1 cellular context compared by ENCODE assay signal in genomic region chr2:217512728-217513127, GRCh38.
TF ChIP-seq lines count a peak whose summit lies in the region.

No MANE protein-coding gene starts in this region.

TF ChIP-seq in HepG2, 621 proteins besides CTCF, POLR2A, EP300 and RAD21 (continued from another document):
- TF ChIP-seq ZBTB40 (IDR thresholded peaks at IDR 0.05) (peak; percentile 14; the same call in 1 of the 2 replicates), ZBTB40 (CRISPR knock-in tag; IDR thresholded peaks at IDR 0.05) (no peak), HDAC2 (CRISPR knock-in tag; IDR thresholded peaks at IDR 0.05) (no peak), LRRFIP1 (CRISPR knock-in tag; conservative IDR thresholded peaks at IDR 0.05) (no peak), JDP2 (CRISPR knock-in tag; IDR thresholded peaks at IDR 0.05; ENCODE audit: borderline replicate concordance) (no peak), ATF7 (IDR thresholded peaks at IDR 0.05) (0 out of 2 replicates have a peak, but pooled peaks have one; percentile 15), ATF7 (CRISPR knock-in tag; IDR thresholded peaks at IDR 0.05) (no peak), NFRKB (IDR thresholded peaks at IDR 0.05) (peak; percentile 70; the same call in 1 of the 2 replicates), IKZF1 (IDR thresholded peaks at IDR 0.05) (0 out of 2 replicates have a peak, but pooled peaks have one; percentile 50), ZSCAN20 (CRISPR knock-in tag; IDR thresholded peaks at IDR 0.05; ENCODE audit: borderline replicate concordance) (no peak), ZNF749 (CRISPR knock-in tag; IDR thresholded peaks at IDR 0.05; ENCODE audit: borderline replicate concordance) (no peak), MXD4 (CRISPR knock-in tag; IDR thresholded peaks at IDR 0.05) (no peak), SOX6 (IDR thresholded peaks at IDR 0.05) (peak; percentile 85; the same call in 1 of the 2 replicates), SOX6 (CRISPR knock-in tag; IDR thresholded peaks at IDR 0.05) (no peak), FOXA1 (IDR thresholded peaks at IDR 0.05) (peak; percentile 53), FOXA1 (CRISPR knock-in tag; IDR thresholded peaks at IDR 0.05) (no peak), FOXK2 (IDR thresholded peaks at IDR 0.05) (no peak), ETV6 (CRISPR knock-in tag; conservative IDR thresholded peaks at IDR 0.05) (no peak), MNT (IDR thresholded peaks at IDR 0.05) (peak; percentile 85), MBD4 (IDR thresholded peaks at IDR 0.05; ENCODE audit: borderline replicate concordance, low read length) (no peak), CBX1 (IDR thresholded peaks at IDR 0.05; ENCODE audit: low read depth) (no peak), ADNP (CRISPR knock-in tag; IDR thresholded peaks at IDR 0.05) (no peak)
